In genomic region chr13:25378528-25378927, GRCh38 we compare ENCODE assay signal across 21 cellular contexts. TPM values are rescaled to one million over a fixed set of nuclear protein-coding genes. Genes with fewer than 3 reads are reported as not detected.
A peak's percentile ranks its signal among the peaks of the same experiment; 100 is the strongest.
DNase-seq lines count a peak whose midpoint lies in the region; TF ChIP-seq lines count a peak whose summit lies in the region.
"Had no signal": no experiment of that assay in that cellular context is flagged by ENCODE, and none has a peak within 500 bp of the region (broad histone marks: within the 10 kb centered on the region; RNA-seq: fewer than 3 reads in every experiment).

No MANE protein-coding gene starts in this region.

- H3K4me3 ChIP-seq in WERI-Rb-1 (ENCODE audit: low read depth, low read length) = no peak overlapping the region
- peak overlapping the region in 1 of 59 donors; percentile 7 for H3K4me3 ChIP-seq in dorsolateral prefrontal cortex
- H3K4me3 ChIP-seq in sigmoid colon = no peak overlapping the region
- H3K4me3 ChIP-seq: PC-9, SJCRH30 had no signal

- H3K36me3 ChIP-seq in WERI-Rb-1 (no peaks in the 10 kb centered on the region), sigmoid colon (no peaks in the 10 kb centered on the region)
- H3K36me3 ChIP-seq: SJCRH30 had no signal

- TF ChIP-seq CTCF in WERI-Rb-1 (IDR thresholded peaks at IDR 0.05; ENCODE audit: low read depth, low read length) = no peak
- TF ChIP-seq CTCF in dorsolateral prefrontal cortex (IDR thresholded peaks at IDR 0.05 in 54 of 56, conservative IDR thresholded peaks at IDR 0.05 in 2 of 56; ENCODE audit: low read depth in 1 of 56, partially characterized antibody in 56 of 56) = no peak
- no peak for TF ChIP-seq CTCF in sigmoid colon (IDR thresholded peaks at IDR 0.05)

- H3K9me3 ChIP-seq in WERI-Rb-1 (ENCODE audit: severe bottlenecking) (no peaks in the 10 kb centered on the region), sigmoid colon (no peaks in the 10 kb centered on the region)
- H3K9me3 ChIP-seq: SJCRH30 had no signal

- no peaks in the 10 kb centered on the region for H3K4me1 ChIP-seq in sigmoid colon
- H3K4me1 ChIP-seq: SJCRH30 had no signal

- H3K27me3 ChIP-seq in WERI-Rb-1 (ENCODE audit: insufficient read depth, low read depth, severe bottlenecking) (no peaks in the 10 kb centered on the region), dorsolateral prefrontal cortex (peaks cover 0 to under 1% (median 0%) of the 10 kb centered on the region in 45 donors), sigmoid colon (peaks cover 0 to 28% (median 7%) of the 10 kb centered on the region in 3 donors)

- DNase-seq in NCI-H2171 treated with DMSO at 0.1 percent for 48 hours (lab: John Stamatoyannopoulos, UW) = peak; percentile 11
- DNase-seq in NCI-H2171 (lab: John Stamatoyannopoulos, UW) = no peak
- peak; percentile 37 for DNase-seq in WERI-Rb-1
- DNase-seq in dorsolateral prefrontal cortex = peak in 8 of 10 donors; percentile 49 to 84 (median 68)
- peak; percentile 53 for DNase-seq in occipital lobe (lab: John Stamatoyannopoulos, UW)
- DNase-seq in AG08396 (ENCODE audit: low spot score) = no peak
- no peak for DNase-seq in sigmoid colon
- DNase-seq in NCI-H524 treated with DMSO at 0.1 percent for 48 hours (lab: John Stamatoyannopoulos, UW) = no peak
- DNase-seq: 8988T; AML-193; Calu3; CD8-positive, alpha-beta memory T cell; DMS53; Karpas-422; MV-4-11; NCI-H1105 treated with DMSO at 0.1 percent for 48 hours; NCI-H2029 treated with DMSO at 0.1 percent for 48 hours; NCI-H526; PC-9; SJCRH30 had no signal

- TF ChIP-seq POLR2A in sigmoid colon (IDR thresholded peaks at IDR 0.05) = no peak

- no peak overlapping the region; the same call in 1 of the 2 replicates for H3K27ac ChIP-seq in WERI-Rb-1
- peak overlapping the region in 3 of 59 donors; percentile 14 to 29 (median 21) for H3K27ac ChIP-seq in dorsolateral prefrontal cortex
- no peak overlapping the region for H3K27ac ChIP-seq in sigmoid colon
- H3K27ac ChIP-seq: C4-2B, PC-9, SJCRH30 had no signal

- intact Hi-C loops in dorsolateral prefrontal cortex (cut with DNase I) (loop anchor here (5.0 to 10.0 kb wide), 5 partner anchors 76 to 371 kb away; partner anchors contain the start of gene NUP58 (in 1 of the 2)), sigmoid colon (cut with DNase I) (no loop called here)

- WGBS in sigmoid colon, 2 donors = 75 to 85% methylated on average over 5 of the region's 5 CpGs

- no peak for TF ChIP-seq EP300 in sigmoid colon (IDR thresholded peaks at IDR 0.05)

RNA-seq across cellular contexts. Expression of gene ATP8A2, which starts 6.8 kb away (rescaled TPM):
- total RNA-seq in dorsolateral prefrontal cortex (10 to 100 TPM; 20.5 to 98.1 (median 71.3) TPM), occipital lobe (47.3 TPM), sigmoid colon (1 to 10 TPM; 1.2 to 2.2 (median 1.3) TPM)
- polyA plus RNA-seq in sigmoid colon = under 1 TPM in 2 of 3 donors, not detected in 1; under 0.01 to 0.69 TPM
- total RNA-seq: PC-9 had no signal

Comparison
In these comparisons a context has a peak if more than half of its experiments do, and no peak if none do; other contexts are left out.
1. DNase-seq: peak in NCI-H2171 treated with DMSO at 0.1 percent for 48 hours (single experiment), WERI-Rb-1 (single experiment), dorsolateral prefrontal cortex (8 of 10) and occipital lobe (single experiment); none in NCI-H2171 (single experiment), AG08396 (single experiment), sigmoid colon (single experiment) and NCI-H524 treated with DMSO at 0.1 percent for 48 hours (single experiment).
2. RNA of gene ATP8A2, which starts 6.8 kb away (total RNA-seq): 20.5 to 98.1 TPM in dorsolateral prefrontal cortex and 47.3 TPM in occipital lobe (single experiment); 1.2 to 2.2 TPM in sigmoid colon; every median in the first group is over 4 times any median in the second.